ENCODE assay signal across 1 cellular context in the genomic region with DNA sequence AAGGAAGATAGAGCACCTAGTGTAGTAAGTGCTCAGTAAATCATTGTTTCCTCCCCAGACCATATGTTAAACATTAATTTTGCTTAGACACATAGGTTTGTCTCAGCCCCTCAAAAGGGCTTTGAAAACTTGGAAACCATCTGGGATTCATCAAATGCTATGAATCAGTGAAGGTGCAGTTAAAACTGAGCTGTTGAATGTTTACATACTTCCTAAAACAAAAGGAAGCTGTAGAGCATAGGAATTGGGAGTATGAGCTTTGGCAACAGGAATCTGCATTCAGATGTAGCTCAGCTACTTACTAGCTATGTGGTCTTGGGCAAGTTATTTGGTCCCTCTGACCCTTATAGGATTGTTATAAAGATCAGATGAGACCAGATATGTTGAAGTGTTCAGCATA.
TF ChIP-seq lines count a peak whose summit lies in the region.

No MANE protein-coding gene starts in this region.

TF ChIP-seq in SK-N-SH, 30 proteins besides CTCF, POLR2A, EP300 and RAD21 (continued from another document):
- TF ChIP-seq, protein P1, sequence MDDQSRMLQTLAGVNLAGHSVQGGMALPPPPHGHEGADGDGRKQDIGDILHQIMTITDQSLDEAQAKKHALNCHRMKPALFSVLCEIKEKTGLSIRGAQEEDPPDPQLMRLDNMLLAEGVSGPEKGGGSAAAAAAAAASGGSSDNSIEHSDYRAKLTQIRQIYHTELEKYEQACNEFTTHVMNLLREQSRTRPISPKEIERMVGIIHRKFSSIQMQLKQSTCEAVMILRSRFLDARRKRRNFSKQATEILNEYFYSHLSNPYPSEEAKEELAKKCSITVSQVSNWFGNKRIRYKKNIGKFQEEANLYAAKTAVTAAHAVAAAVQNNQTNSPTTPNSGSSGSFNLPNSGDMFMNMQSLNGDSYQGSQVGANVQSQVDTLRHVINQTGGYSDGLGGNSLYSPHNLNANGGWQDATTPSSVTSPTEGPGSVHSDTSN (IDR thresholded peaks at IDR 0.05) = peak; percentile 84
- no peak for TF ChIP-seq RFX5 (IDR thresholded peaks at IDR 0.05; ENCODE audit: low read length)
- no peak for TF ChIP-seq RCOR1 (IDR thresholded peaks at IDR 0.05; ENCODE audit: low read length)
- peak; percentile 61; the same call in 1 of the 2 replicates for TF ChIP-seq NFIC (IDR thresholded peaks at IDR 0.05; ENCODE audit: borderline replicate concordance)
- 0 out of 2 replicates have a peak, but pooled peaks have one; percentile 21 for TF ChIP-seq TEAD4 (IDR thresholded peaks at IDR 0.05; ENCODE audit: borderline replicate concordance, insufficient read depth)
- no peak for TF ChIP-seq ELF1 (IDR thresholded peaks at IDR 0.05)
- TF ChIP-seq, protein P2, sequence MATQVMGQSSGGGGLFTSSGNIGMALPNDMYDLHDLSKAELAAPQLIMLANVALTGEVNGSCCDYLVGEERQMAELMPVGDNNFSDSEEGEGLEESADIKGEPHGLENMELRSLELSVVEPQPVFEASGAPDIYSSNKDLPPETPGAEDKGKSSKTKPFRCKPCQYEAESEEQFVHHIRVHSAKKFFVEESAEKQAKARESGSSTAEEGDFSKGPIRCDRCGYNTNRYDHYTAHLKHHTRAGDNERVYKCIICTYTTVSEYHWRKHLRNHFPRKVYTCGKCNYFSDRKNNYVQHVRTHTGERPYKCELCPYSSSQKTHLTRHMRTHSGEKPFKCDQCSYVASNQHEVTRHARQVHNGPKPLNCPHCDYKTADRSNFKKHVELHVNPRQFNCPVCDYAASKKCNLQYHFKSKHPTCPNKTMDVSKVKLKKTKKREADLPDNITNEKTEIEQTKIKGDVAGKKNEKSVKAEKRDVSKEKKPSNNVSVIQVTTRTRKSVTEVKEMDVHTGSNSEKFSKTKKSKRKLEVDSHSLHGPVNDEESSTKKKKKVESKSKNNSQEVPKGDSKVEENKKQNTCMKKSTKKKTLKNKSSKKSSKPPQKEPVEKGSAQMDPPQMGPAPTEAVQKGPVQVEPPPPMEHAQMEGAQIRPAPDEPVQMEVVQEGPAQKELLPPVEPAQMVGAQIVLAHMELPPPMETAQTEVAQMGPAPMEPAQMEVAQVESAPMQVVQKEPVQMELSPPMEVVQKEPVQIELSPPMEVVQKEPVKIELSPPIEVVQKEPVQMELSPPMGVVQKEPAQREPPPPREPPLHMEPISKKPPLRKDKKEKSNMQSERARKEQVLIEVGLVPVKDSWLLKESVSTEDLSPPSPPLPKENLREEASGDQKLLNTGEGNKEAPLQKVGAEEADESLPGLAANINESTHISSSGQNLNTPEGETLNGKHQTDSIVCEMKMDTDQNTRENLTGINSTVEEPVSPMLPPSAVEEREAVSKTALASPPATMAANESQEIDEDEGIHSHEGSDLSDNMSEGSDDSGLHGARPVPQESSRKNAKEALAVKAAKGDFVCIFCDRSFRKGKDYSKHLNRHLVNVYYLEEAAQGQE (IDR thresholded peaks at IDR 0.05; ENCODE audit: low read depth, low read length) = no peak
- no peak for TF ChIP-seq SIN3A (IDR thresholded peaks at IDR 0.05; ENCODE audit: borderline replicate concordance, low read depth, low read length)
- TF ChIP-seq CHD2 (IDR thresholded peaks at IDR 0.05; ENCODE audit: low read length, partially characterized antibody) = no peak
- TF ChIP-seq, protein P3, sequence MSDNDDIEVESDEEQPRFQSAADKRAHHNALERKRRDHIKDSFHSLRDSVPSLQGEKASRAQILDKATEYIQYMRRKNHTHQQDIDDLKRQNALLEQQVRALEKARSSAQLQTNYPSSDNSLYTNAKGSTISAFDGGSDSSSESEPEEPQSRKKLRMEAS (IDR thresholded peaks at IDR 0.05; ENCODE audit: low read depth) = no peak
- TF ChIP-seq SMC3 (IDR thresholded peaks at IDR 0.05; ENCODE audit: low read depth, low read length) = no peak
- peak; percentile 74 for TF ChIP-seq FOSL2 (IDR thresholded peaks at IDR 0.05; ENCODE audit: borderline replicate concordance, low read depth)
- TF ChIP-seq RXRA (IDR thresholded peaks at IDR 0.05; ENCODE audit: borderline replicate concordance, low read depth) = peak; percentile 40; the same call in 1 of the 2 replicates
- peak; percentile 78 for TF ChIP-seq JUND (IDR thresholded peaks at IDR 0.05)
- TF ChIP-seq, protein P4, sequence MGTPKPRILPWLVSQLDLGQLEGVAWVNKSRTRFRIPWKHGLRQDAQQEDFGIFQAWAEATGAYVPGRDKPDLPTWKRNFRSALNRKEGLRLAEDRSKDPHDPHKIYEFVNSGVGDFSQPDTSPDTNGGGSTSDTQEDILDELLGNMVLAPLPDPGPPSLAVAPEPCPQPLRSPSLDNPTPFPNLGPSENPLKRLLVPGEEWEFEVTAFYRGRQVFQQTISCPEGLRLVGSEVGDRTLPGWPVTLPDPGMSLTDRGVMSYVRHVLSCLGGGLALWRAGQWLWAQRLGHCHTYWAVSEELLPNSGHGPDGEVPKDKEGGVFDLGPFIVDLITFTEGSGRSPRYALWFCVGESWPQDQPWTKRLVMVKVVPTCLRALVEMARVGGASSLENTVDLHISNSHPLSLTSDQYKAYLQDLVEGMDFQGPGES (IDR thresholded peaks at IDR 0.05; ENCODE audit: low read depth, low read length) = no peak
- peak; percentile 99 for TF ChIP-seq TCF12 (IDR thresholded peaks at IDR 0.05)
- TF ChIP-seq FOXM1 (IDR thresholded peaks at IDR 0.05; ENCODE audit: low read depth) = no peak
- no peak for TF ChIP-seq FOXJ3 (CRISPR knock-in tag; IDR thresholded peaks at IDR 0.05)
